Comparison of ENCODE assay signal across 11 cellular contexts in genomic region chr20:2381303-2381702, GRCh38. TPM values are rescaled to one million over a fixed set of nuclear protein-coding genes. Genes with fewer than 3 reads are reported as not detected.
"Had no signal": no experiment of that assay in that cellular context is flagged by ENCODE, and none has a peak within 500 bp of the region (broad histone marks: within the 10 kb centered on the region; RNA-seq: fewer than 3 reads in every experiment).

No MANE protein-coding gene starts in this region.

- ATAC-seq: GM23338, HCT116 had no signal

- H3K9ac ChIP-seq: KMS-11 had no signal

- H3K4me3 ChIP-seq: GM23338, HAP-1 had no signal

- H3K4me1 ChIP-seq: HAP-1 had no signal

- H3K27ac ChIP-seq: HL-60, KMS-11 had no signal

- H3K4me2 ChIP-seq: KMS-11 had no signal

- DNase-seq: HFFc6, IMR-90, KBM-7 had no signal

- H3K9me3 ChIP-seq: HAP-1 had no signal

- H3K36me3 ChIP-seq: HAP-1 had no signal

RNA-seq across cellular contexts. Expression of gene TGM6, which starts 0.6 kb away (rescaled TPM):
- total RNA-seq: GM23338, H4, H7, HFFc6, HT1080, IMR-90 had no signal
- polyA plus RNA-seq: GM23338, IMR-90 had no signal
